1 cellular context compared by ENCODE assay signal in genomic region chr2:2527162-2527561, GRCh38.
TF ChIP-seq lines count a peak whose summit lies in the region.

No MANE protein-coding gene starts in this region.

TF ChIP-seq in K562, 482 proteins besides CTCF, POLR2A, EP300 and RAD21 (continued from another document):
- TF ChIP-seq MGA (IDR thresholded peaks at IDR 0.05) (0 out of 2 replicates have a peak, but pooled peaks have one; percentile 15), RBM15 (IDR thresholded peaks at IDR 0.05; ENCODE audit: insufficient read depth, low read length) (no peak), GABPA (tag; conservative IDR thresholded peaks at IDR 0.05; ENCODE audit: low read depth) (peak; percentile 74), NCOA1 (IDR thresholded peaks at IDR 0.05; ENCODE audit: low read depth) (peak; percentile 70; the same call in 1 of the 2 replicates), ATF3 (IDR thresholded peaks at IDR 0.05) (peak; percentile 93), ATF3 (CRISPR knock-in tag; conservative IDR thresholded peaks at IDR 0.05) (no peak), TRIM24 (IDR thresholded peaks at IDR 0.05) (peak in 1 of 2 experiments; percentile 33; a peak in 1 of 4 replicates), MAFG (tag; conservative IDR thresholded peaks at IDR 0.05) (peak; percentile 47; the same call in 1 of the 2 replicates), MTA3 (IDR thresholded peaks at IDR 0.05; ENCODE audit: borderline replicate concordance) (peak; percentile 65; the same call in 1 of the 2 replicates), KLF16 (IDR thresholded peaks at IDR 0.05) (no peak), RERE (CRISPR knock-in tag; IDR thresholded peaks at IDR 0.05; ENCODE audit: borderline replicate concordance) (no peak), SMARCB1 (IDR thresholded peaks at IDR 0.05; ENCODE audit: insufficient read length, low read depth) (no peak), CREM (IDR thresholded peaks at IDR 0.05; ENCODE audit: low read depth) (peak; percentile 91), C11orf30 (IDR thresholded peaks at IDR 0.05; ENCODE audit: low read depth) (peak; percentile 53)
